In genomic region chr1:35968396-35968795, GRCh38 we compare ENCODE assay signal across 7 cellular contexts.
"Had no signal": no experiment of that assay in that cellular context is flagged by ENCODE, and none has a peak within 500 bp of the region (broad histone marks: within the 10 kb centered on the region; RNA-seq: fewer than 3 reads in every experiment).

No MANE protein-coding gene starts in this region.

- H3K4me3 ChIP-seq: GM23338, HAP-1 had no signal

- H3K9me3 ChIP-seq: HAP-1 had no signal

- DNase-seq: H7, KG1 had no signal

- ATAC-seq: GM23338, HCT116 had no signal

- H3K4me2 ChIP-seq: GM23338 had no signal

- H3K4me1 ChIP-seq: HAP-1 had no signal

- FAIRE-seq: H1, HTR-8/SVneo had no signal

- H2AFZ ChIP-seq: GM23338 had no signal
